Comparison of ENCODE assay signal across 10 cellular contexts in the genomic region with DNA sequence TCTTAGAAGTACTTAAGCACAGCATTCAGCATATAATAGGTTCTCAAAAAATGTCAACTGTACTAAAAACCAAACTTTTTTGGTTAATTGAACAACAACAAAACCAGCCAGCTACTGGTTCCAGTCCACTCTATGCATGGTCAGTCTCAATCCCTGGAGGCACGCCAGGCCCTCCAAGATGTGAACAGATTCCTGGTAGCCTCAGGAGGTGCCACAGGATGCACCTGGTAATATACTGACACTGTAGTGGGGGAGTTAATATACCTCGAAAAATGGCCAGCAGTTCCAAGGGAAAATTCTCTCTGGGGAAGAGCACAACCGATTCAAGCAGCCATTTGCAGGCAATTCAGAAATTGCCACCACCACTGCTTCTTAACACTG. TPM values are rescaled to one million over a fixed set of nuclear protein-coding genes. Genes with fewer than 3 reads are reported as not detected.
DNase-seq lines count a peak whose midpoint lies in the region; ATAC-seq and TF ChIP-seq lines count a peak whose summit lies in the region.
"Had no signal": no experiment of that assay in that cellular context is flagged by ENCODE, and none has a peak within 500 bp of the region (broad histone marks: within the 10 kb centered on the region; RNA-seq: fewer than 3 reads in every experiment).

No MANE protein-coding gene starts in this region.

- H3K27ac ChIP-seq in CD4-positive, CD25-positive, alpha-beta regulatory T cell (ENCODE audit: insufficient read depth, low read length, poor library complexity, severe bottlenecking) = peak overlapping the region; percentile 34
- H3K27ac ChIP-seq in caudate nucleus (ENCODE audit: low read depth, low read length) = peak overlapping the region; percentile 63

- no peak for TF ChIP-seq CTCF in natural killer cell (IDR thresholded peaks at IDR 0.05)

- peaks cover 44 to 74% (median 63%) of the 10 kb centered on the region in 4 donors for H3K4me1 Mint-ChIP-seq in CD4-positive, CD25-positive, alpha-beta regulatory T cell
- H3K4me1 Mint-ChIP-seq in natural killer cell = peaks cover 62 to 78% of the 10 kb centered on the region in 2 donors

- ATAC-seq in CD4-positive, CD25-positive, alpha-beta regulatory T cell (ENCODE audit: low read depth in 2 of 2) = no peak
- ATAC-seq in natural killer cell = no peak
- ATAC-seq in GM18867 (IDR thresholded peaks at IDR 0.05; ENCODE audit: unreplicated experiment) = no peak

- in situ Hi-C loops in G401 (cut with HindIII; ENCODE audit: low sequenced_read_pairs) = no loop called here

- H3K4me3 ChIP-seq in CD4-positive, CD25-positive, alpha-beta regulatory T cell (ENCODE audit: low read depth, low read length) = peak overlapping the region; percentile 90

- H3K9me3 Mint-ChIP-seq in CD4-positive, CD25-positive, alpha-beta regulatory T cell = peaks cover 0 to 2% (median 0%) of the 10 kb centered on the region in 7 donors
- no peaks in the 10 kb centered on the region for H3K9me3 Mint-ChIP-seq in natural killer cell
- H3K9me3 Mint-ChIP-seq: endodermal cell had no signal

- peak overlapping the region in 2 of 3 donors; percentile 51 to 92 for H3K27ac Mint-ChIP-seq in CD4-positive, CD25-positive, alpha-beta regulatory T cell
- peak overlapping the region; percentile 60 to 74 for H3K27ac Mint-ChIP-seq in natural killer cell
- H3K27ac Mint-ChIP-seq: endodermal cell had no signal

- no peak for DNase-seq in CD4-positive, CD25-positive, alpha-beta regulatory T cell
- DNase-seq in G401 (ENCODE audit: low spot score) (peak; percentile 85), caudate nucleus (lab: John Stamatoyannopoulos, UW) (peak in 1 of 61 donors; percentile 64), natural killer cell (no peak), NCI-H1694 treated with DMSO at 0.1 percent for 48 hours (lab: John Stamatoyannopoulos, UW) (no peak)
- DNase-seq in activated effector memory CD4-positive, alpha-beta T cell treated with Interleukin-2 at 50 U/mL for 16 hours = no peak
- DNase-seq: activated gamma-delta T cell treated with Interleukin-2 at 50 U/mL for 16 hours, endodermal cell, NCI-H774 had no signal

- H3K4me3 Mint-ChIP-seq in CD4-positive, CD25-positive, alpha-beta regulatory T cell = peak overlapping the region; percentile 76 to 94 (median 93)
- H3K4me3 Mint-ChIP-seq in natural killer cell = peak overlapping the region; percentile 89
- H3K4me3 Mint-ChIP-seq: endodermal cell had no signal

- peaks cover 25% of the 10 kb centered on the region for H3K36me3 Mint-ChIP-seq in CD4-positive, CD25-positive, alpha-beta regulatory T cell
- H3K36me3 Mint-ChIP-seq in natural killer cell = peaks cover 6% of the 10 kb centered on the region

- no peaks in the 10 kb centered on the region for H3K27me3 ChIP-seq in CD4-positive, CD25-positive, alpha-beta regulatory T cell (ENCODE audit: control insufficient read depth, insufficient read depth, low read length)

- H3K9me3 ChIP-seq in CD4-positive, CD25-positive, alpha-beta regulatory T cell (ENCODE audit: control insufficient read depth in 2 of 2, low read length in 2 of 2) = no peaks in the 10 kb centered on the region

- peaks cover 22% of the 10 kb centered on the region for H3K36me3 ChIP-seq in CD4-positive, CD25-positive, alpha-beta regulatory T cell (ENCODE audit: control insufficient read depth, insufficient read depth, low read length)

- H3K4me1 ChIP-seq in CD4-positive, CD25-positive, alpha-beta regulatory T cell (ENCODE audit: control insufficient read depth, insufficient read depth, low read length, poor library complexity, severe bottlenecking) = peaks cover 51% of the 10 kb centered on the region

- H3K27me3 Mint-ChIP-seq in CD4-positive, CD25-positive, alpha-beta regulatory T cell = no peaks in the 10 kb centered on the region
- no peaks in the 10 kb centered on the region for H3K27me3 Mint-ChIP-seq in natural killer cell (ENCODE audit: low read depth in 2 of 2)

- intact Hi-C loops in natural killer cell (cut with micrococcal nuclease) = no loop called here

RNA-seq across cellular contexts. Expression of a gene that starts 3.6 kb away (rescaled TPM):
- 105 TPM for total RNA-seq in CD4-positive, CD25-positive, alpha-beta regulatory T cell
- 100 to 1,000 TPM; 101 to 143 (median 129) TPM for polyA plus RNA-seq in CD4-positive, CD25-positive, alpha-beta regulatory T cell
- total RNA-seq in G401 (2014; rRNA removed; shearing (Covaris generic)) = 3.0 and 4.4 TPM in 2 replicates
- total RNA-seq in natural killer cell = 100 to 1,000 TPM in 1 of 3 donors, 10 to 100 TPM in 2; 91.6 to 114 (median 96.4) TPM

Comparison
In these comparisons a context has a peak if more than half of its experiments do, and no peak if none do; other contexts are left out.
1. RNA of a gene that starts 3.6 kb away (total RNA-seq): 105 TPM in CD4-positive, CD25-positive, alpha-beta regulatory T cell (single experiment) and 91.6 to 114 TPM in natural killer cell; 3.0 to 4.4 TPM in G401; every median in the first group is over 10 times any median in the second.